In genomic region chr22:24981656-24982055, GRCh38 we compare ENCODE assay signal across 21 cellular contexts. TPM values are rescaled to one million over a fixed set of nuclear protein-coding genes. Genes with fewer than 3 reads are reported as not detected.
"Had no signal": no experiment of that assay in that cellular context is flagged by ENCODE, and none has a peak within 500 bp of the region (broad histone marks: within the 10 kb centered on the region; RNA-seq: fewer than 3 reads in every experiment).

No MANE protein-coding gene starts in this region.

- H3K27ac ChIP-seq: colonic mucosa, neutrophil, pancreas, right lobe of liver had no signal

- H3K4me3 ChIP-seq: body of pancreas, colonic mucosa, gastrocnemius medialis, left lung, pancreas, right lobe of liver had no signal

- H3K9me3 ChIP-seq: body of pancreas, colonic mucosa, gastrocnemius medialis, left lung, neutrophil, pancreas, right lobe of liver had no signal

- H3K36me3 ChIP-seq: colonic mucosa, gastrocnemius medialis, left lung, neutrophil, pancreas, right lobe of liver had no signal

- ATAC-seq: activated CD4-positive, alpha-beta T cell treated with anti-CD3 and anti-CD28 coated beads for 36 hours; activated CD8-positive, alpha-beta memory T cell treated with anti-CD3 and anti-CD28 coated beads, Interleukin-2, amount 10 ng/mL, durations not matched to agents 7 days and 5 days; body of pancreas; gastrocnemius medialis; left lung; natural killer cell; pancreas; WTC11 had no signal

- H3K27me3 ChIP-seq: body of pancreas, colonic mucosa, gastrocnemius medialis, left lung, pancreas, right lobe of liver had no signal

- DNase-seq: activated CD4-positive, alpha-beta memory T cell treated with anti-CD3 and anti-CD28 coated beads, Interleukin-2, amount 10 ng/mL, durations not matched to agents 7 days and 5 days; activated CD4-positive, alpha-beta T cell treated with anti-CD3 and anti-CD28 coated beads for 36 hours; activated CD8-positive, alpha-beta memory T cell treated with anti-CD3 and anti-CD28 coated beads, Interleukin-2, amount 10 ng/mL, durations not matched to agents 7 days and 5 days; amniotic stem cell; body of pancreas; central memory CD4-positive, alpha-beta T cell; colonic mucosa; erythroblast; gastrocnemius medialis; head of caudate nucleus; left lung; natural killer cell; pancreas; right lobe of liver; small intestine; stimulated activated CD4-positive, alpha-beta T cell treated with anti-CD3 and anti-CD28 coated beads, Interleukin-4, amount 100 ng/mL, for 1 hour had no signal

RNA-seq across cellular contexts. Expression of gene LHFPL7, which starts 35.2 kb away (rescaled TPM):
- total RNA-seq: activated CD4-positive, alpha-beta memory T cell treated with anti-CD3 and anti-CD28 coated beads, Interleukin-2, amount 10 ng/mL, durations not matched to agents 7 days and 5 days; activated CD4-positive, alpha-beta T cell treated with anti-CD3 and anti-CD28 coated beads for 36 hours; activated CD8-positive, alpha-beta memory T cell treated with anti-CD3 and anti-CD28 coated beads, Interleukin-2, amount 10 ng/mL, durations not matched to agents 7 days and 5 days; body of pancreas; colonic mucosa; gastrocnemius medialis; kidney epithelial cell; left lung; mesenteric fat pad; natural killer cell; pancreas; pulmonary artery endothelial cell; right lobe of liver; WTC11 had no signal
